Comparison of ENCODE assay signal across 18 cellular contexts in genomic region chr1:151577173-151577572, GRCh38. TPM values are rescaled to one million over a fixed set of nuclear protein-coding genes. Genes with fewer than 3 reads are reported as not detected.
A peak's percentile ranks its signal among the peaks of the same experiment; 100 is the strongest.
DNase-seq lines count a peak whose midpoint lies in the region; ATAC-seq and TF ChIP-seq lines count a peak whose summit lies in the region.
"Had no signal": no experiment of that assay in that cellular context is flagged by ENCODE, and none has a peak within 500 bp of the region (broad histone marks: within the 10 kb centered on the region; RNA-seq: fewer than 3 reads in every experiment).

No MANE protein-coding gene starts in this region.

- H2BK120ac ChIP-seq in mesendoderm (ENCODE audit: low read depth, low read length) = no peak overlapping the region

- H3K36me3 ChIP-seq in GM23338 (ENCODE audit: insufficient read depth) (peaks cover 11% of the 10 kb centered on the region; the same call in 1 of the 2 replicates), PC-9 (ENCODE audit: low read depth) (peaks cover 58% of the 10 kb centered on the region), endodermal cell (ENCODE audit: control insufficient read depth, insufficient read depth, low read length) (peaks cover 88% of the 10 kb centered on the region), mesendoderm (ENCODE audit: control insufficient read depth, insufficient read depth, low read length) (peaks cover 3% of the 10 kb centered on the region)

- H3K27me3 Mint-ChIP-seq in GM23338 (ENCODE audit: insufficient read depth, low read depth, poor library complexity) (peaks cover 2% of the 10 kb centered on the region), endodermal cell (ENCODE audit: insufficient read depth) (no peaks in the 10 kb centered on the region), T-helper 17 cell (no peaks in the 10 kb centered on the region)
- H3K27me3 Mint-ChIP-seq: CD4-positive, alpha-beta T cell; IgD-negative memory B cell had no signal

- ATAC-seq in GM23338 (peak; percentile 87), GM21381 (IDR thresholded peaks at IDR 0.05; ENCODE audit: unreplicated experiment) (no peak), T-helper 17 cell (no peak), HG02642 (IDR thresholded peaks at IDR 0.05; ENCODE audit: poor library complexity, unreplicated experiment) (no peak)
- ATAC-seq: A549, HCT116, HepG2 had no signal

- H3K27ac Mint-ChIP-seq in GM23338 = no peak overlapping the region
- peak overlapping the region; percentile 28 for H3K27ac Mint-ChIP-seq in endodermal cell
- no peak overlapping the region for H3K27ac Mint-ChIP-seq in T-helper 17 cell
- H3K27ac Mint-ChIP-seq: CD4-positive, alpha-beta T cell; HFFc6; IgD-negative memory B cell had no signal

- H3K27ac ChIP-seq in GM23338 (ENCODE audit: low read depth) = no peak overlapping the region
- H3K27ac ChIP-seq in PC-9 = peak overlapping the region; percentile 69; the same call in 1 of the 2 replicates
- H3K27ac ChIP-seq in endodermal cell (ENCODE audit: low read depth, low read length) = no peak overlapping the region
- H3K27ac ChIP-seq in mesendoderm (ENCODE audit: low read depth, low read length) = no peak overlapping the region
- H3K27ac ChIP-seq: 22Rv1, A549, C4-2B had no signal

- no peak overlapping the region for H3K9ac ChIP-seq in endodermal cell (ENCODE audit: extremely low read depth, low read length, poor library complexity, severe bottlenecking)
- no peak overlapping the region for H3K9ac ChIP-seq in mesendoderm (ENCODE audit: low read length)

- no peak overlapping the region for H4K8ac ChIP-seq in mesendoderm (ENCODE audit: low read depth, low read length)

- H3K9me2 ChIP-seq in GM23338 (ENCODE audit: insufficient read depth) (no peaks in the 10 kb centered on the region), PC-9 (ENCODE audit: insufficient read depth) (no peaks in the 10 kb centered on the region)

- intact Hi-C loops in PC-9 (cut with micrococcal nuclease; ENCODE audit: unreplicated experiment) = no loop called here

- POLR2A ChIA-PET in PC-9 (lab: Charles Lee; ENCODE audit: unreplicated experiment) = no interaction called here

- no peak overlapping the region for H2BK5ac ChIP-seq in mesendoderm (ENCODE audit: low read length)

- H3K4me1 Mint-ChIP-seq in GM23338 (peaks cover 13% of the 10 kb centered on the region; the same call in 2 of the 3 replicates), endodermal cell (peaks cover 7% of the 10 kb centered on the region), T-helper 17 cell (peaks cover 2% of the 10 kb centered on the region)

- H3K27me3 ChIP-seq in GM23338 (ENCODE audit: insufficient read depth) (no peaks in the 10 kb centered on the region), PC-9 (ENCODE audit: insufficient read depth, low read depth) (no peaks in the 10 kb centered on the region), endodermal cell (ENCODE audit: control insufficient read depth, insufficient read depth, low read length, poor library complexity, severe bottlenecking) (no peaks in the 10 kb centered on the region), mesendoderm (ENCODE audit: insufficient read depth, low read length, poor library complexity) (no peaks in the 10 kb centered on the region)

- H2AFZ ChIP-seq in GM23338 (no peak overlapping the region), PC-9 (no peak overlapping the region)

- H4K5ac ChIP-seq in mesendoderm (ENCODE audit: low read length) = no peak overlapping the region

- no peak overlapping the region for H3K4ac ChIP-seq in mesendoderm (ENCODE audit: low read depth, low read length)

- WGBS in endodermal cell (ENCODE audit: insufficient coverage in 1 of 2, insufficient read length in 1 of 2), 2 experiments = 91% methylated on average over 2 of the region's 2 CpGs; no CpG with 5 or more reads in 1 of the 2 experiments
- no CpG with 5 or more reads among the region's 2 CpGs for WGBS in mesendoderm (ENCODE audit: extremely low coverage, insufficient coverage, low lambda C conversion rate)

- DNase-seq in GM23338 (ENCODE audit: low spot score) (peak; percentile 52), PC-9 (no peak), endodermal cell (no peak), mesendoderm (peak; percentile 50), T-helper 17 cell (no peak)
- DNase-seq: AML-193; Caco-2; CD4-positive, alpha-beta T cell; HFFc6; KBM-7 had no signal

- H3K18ac ChIP-seq in mesendoderm (ENCODE audit: low read length) = no peak overlapping the region

- BruUV-seq in PC-9 (replicated peaks; lab: Mats Ljungman, UMichigan) = no TSS peak

- no peak overlapping the region for H3K4me2 ChIP-seq in GM23338
- no peak overlapping the region for H3K4me2 ChIP-seq in PC-9
- no peak overlapping the region for H3K4me2 ChIP-seq in mesendoderm (ENCODE audit: low read length)
- H3K4me2 ChIP-seq: A549 had no signal

- H3K36me3 Mint-ChIP-seq in GM23338 (ENCODE audit: low read depth) = peaks cover 19% of the 10 kb centered on the region
- H3K36me3 Mint-ChIP-seq in endodermal cell (ENCODE audit: low read depth) = peaks cover 41% of the 10 kb centered on the region
- peaks cover 7% of the 10 kb centered on the region for H3K36me3 Mint-ChIP-seq in T-helper 17 cell (ENCODE audit: low read depth)
- H3K36me3 Mint-ChIP-seq: IgD-negative memory B cell had no signal

- no peak overlapping the region for H2AK5ac ChIP-seq in mesendoderm (ENCODE audit: low read length)

- no peak overlapping the region for H3K56ac ChIP-seq in mesendoderm (ENCODE audit: low read length)

- peak; percentile 23 to 26; a peak in 1 of 4 replicates for TF ChIP-seq CTCF in GM23338 (conservative IDR thresholded peaks at IDR 0.05; ENCODE audit: low read depth in 2 of 2)
- no peak for TF ChIP-seq CTCF in PC-9 (conservative IDR thresholded peaks at IDR 0.05)
- no peak for TF ChIP-seq CTCF in endodermal cell (conservative IDR thresholded peaks at IDR 0.05)

- no peaks in the 10 kb centered on the region for H3K79me1 ChIP-seq in mesendoderm (ENCODE audit: low read length)

- H3F3A ChIP-seq in GM23338 (replicated peaks; ENCODE audit: low read depth) (no peaks in the 10 kb centered on the region), PC-9 (ENCODE audit: insufficient read depth, low read depth) (peaks cover 68% of the 10 kb centered on the region)

- H3K23ac ChIP-seq in mesendoderm (ENCODE audit: low read length) = no peak overlapping the region

- H4K20me1 ChIP-seq in GM23338 (replicated peaks; ENCODE audit: insufficient read depth) (no peaks in the 10 kb centered on the region), PC-9 (ENCODE audit: insufficient read depth) (no peaks in the 10 kb centered on the region)

- H3K4me3 Mint-ChIP-seq in GM23338 = no peak overlapping the region
- H3K4me3 Mint-ChIP-seq in endodermal cell = no peak overlapping the region
- no peak overlapping the region for H3K4me3 Mint-ChIP-seq in T-helper 17 cell
- H3K4me3 Mint-ChIP-seq: CD4-positive, alpha-beta T cell; HFFc6; IgD-negative memory B cell had no signal

- H3K4me1 ChIP-seq in GM23338 (ENCODE audit: insufficient read depth) = no peaks in the 10 kb centered on the region
- peaks cover 77% of the 10 kb centered on the region for H3K4me1 ChIP-seq in PC-9 (replicated peaks; ENCODE audit: insufficient read depth)
- H3K4me1 ChIP-seq in endodermal cell (ENCODE audit: control insufficient read depth, insufficient read depth, low read length) = no peaks in the 10 kb centered on the region
- H3K4me1 ChIP-seq in mesendoderm (ENCODE audit: control insufficient read depth, low read depth, low read length) = no peaks in the 10 kb centered on the region
- H3K4me1 ChIP-seq: Caco-2 had no signal

- CTCF ChIA-PET in PC-9 (lab: Charles Lee) = no interaction called here

- no peak overlapping the region for H2BK15ac ChIP-seq in mesendoderm (replicated peaks; ENCODE audit: low read depth)

- H3K9me3 ChIP-seq in PC-9 (ENCODE audit: insufficient read depth, low read depth) (no peaks in the 10 kb centered on the region), endodermal cell (ENCODE audit: control insufficient read depth, low read length) (no peaks in the 10 kb centered on the region), T-helper 17 cell (ENCODE audit: control insufficient read depth, low read length, poor library complexity, severe bottlenecking) (no peaks in the 10 kb centered on the region)
- H3K9me3 ChIP-seq: A549, Caco-2 had no signal

- H3K79me2 ChIP-seq in GM23338 (replicated peaks; ENCODE audit: insufficient read depth) (no peaks in the 10 kb centered on the region), PC-9 (ENCODE audit: low read depth) (peaks cover 20% of the 10 kb centered on the region; the same call in 1 of the 2 replicates), mesendoderm (ENCODE audit: control insufficient read depth, insufficient read depth, low read length) (no peaks in the 10 kb centered on the region)

- H3K9me3 Mint-ChIP-seq in GM23338 (no peaks in the 10 kb centered on the region), endodermal cell (no peaks in the 10 kb centered on the region)
- H3K9me3 Mint-ChIP-seq: CD4-positive, alpha-beta T cell; HFFc6; IgD-negative memory B cell had no signal

- H3K4me3 ChIP-seq in GM23338 (no peak overlapping the region), PC-9 (no peak overlapping the region), endodermal cell (ENCODE audit: low read length) (no peak overlapping the region), mesendoderm (ENCODE audit: low read length) (no peak overlapping the region)
- H3K4me3 ChIP-seq: A549 had no signal

TF ChIP-seq in GM23338, 12 proteins besides CTCF, POLR2A, EP300 and RAD21 (continues in another document):
- TF ChIP-seq EZH2 (IDR thresholded peaks at IDR 0.05; ENCODE audit: low read depth, unreplicated experiment) (no peak), STAT1 (IDR thresholded peaks at IDR 0.05; ENCODE audit: unreplicated experiment) (no peak), ZNF114 (CRISPR knock-in tag; IDR thresholded peaks at IDR 0.05) (no peak), NANOG (IDR thresholded peaks at IDR 0.05; ENCODE audit: borderline replicate concordance) (no peak), POLR2AphosphoS5 (IDR thresholded peaks at IDR 0.05; ENCODE audit: low read depth) (no peak)

RNA-seq across cellular contexts. Expression of gene SNX27, which starts 34.7 kb away (rescaled TPM):
- total RNA-seq in GM23338 (2014; rRNA removed; shearing (Covaris generic)) = 58.6 and 59.7 TPM in 2 replicates
- polyA plus RNA-seq in GM23338 (2016; fragmentation: Nextera tagmentation; extraction: Ambion mirVana) = 34.0 and 40.6 TPM in 2 replicates
- total RNA-seq in PC-9 (2021) (24.6 and 40.1 TPM in 2 replicates), endodermal cell (10 to 100 TPM; 41.2 to 47.3 TPM), T-helper 17 cell (10 to 100 TPM; 19.6 to 22.8 TPM)
- polyA plus RNA-seq in endodermal cell (2013, experiment 1 of 2) = 19.0 TPM
- polyA plus RNA-seq in endodermal cell (2013, experiment 2 of 2) = 22.0 TPM
- polyA plus RNA-seq in mesendoderm (2013, experiment 1 of 2) = 19.3 TPM
- 19.3 TPM for polyA plus RNA-seq in mesendoderm (2013, experiment 2 of 2)

RNA-seq across cellular contexts. Expression of gene TUFT1, which starts 37.1 kb away (rescaled TPM):
- total RNA-seq in GM23338 (2014; rRNA removed; shearing (Covaris generic)) = 10.4 and 11.9 TPM in 2 replicates
- 5.6 and 6.0 TPM in 2 replicates for polyA plus RNA-seq in GM23338 (2016; fragmentation: Nextera tagmentation; extraction: Ambion mirVana)
- total RNA-seq in PC-9 (2021) (35.3 and 40.2 TPM in 2 replicates), endodermal cell (10 to 100 TPM; 12.7 to 18.3 TPM), T-helper 17 cell (10 to 100 TPM; 11.4 to 18.2 TPM)
- 8.4 TPM for polyA plus RNA-seq in endodermal cell (2013, experiment 1 of 2)
- polyA plus RNA-seq in endodermal cell (2013, experiment 2 of 2) = 7.3 TPM
- 16.9 TPM for polyA plus RNA-seq in mesendoderm (2013, experiment 1 of 2)
- polyA plus RNA-seq in mesendoderm (2013, experiment 2 of 2) = 17.1 TPM

Comparison
In these comparisons a context has a peak if more than half of its experiments do, and no peak if none do; other contexts are left out.
1. DNase-seq: peak in GM23338 (single experiment) and mesendoderm (single experiment); none in PC-9 (0 of 2), endodermal cell (single experiment) and T-helper 17 cell (0 of 3).
2. CTCF ChIP-seq: peak in GM23338 (2 of 2); none in PC-9 (single experiment) and endodermal cell (single experiment).